20 cellular contexts compared by ENCODE assay signal in the genomic region with DNA sequence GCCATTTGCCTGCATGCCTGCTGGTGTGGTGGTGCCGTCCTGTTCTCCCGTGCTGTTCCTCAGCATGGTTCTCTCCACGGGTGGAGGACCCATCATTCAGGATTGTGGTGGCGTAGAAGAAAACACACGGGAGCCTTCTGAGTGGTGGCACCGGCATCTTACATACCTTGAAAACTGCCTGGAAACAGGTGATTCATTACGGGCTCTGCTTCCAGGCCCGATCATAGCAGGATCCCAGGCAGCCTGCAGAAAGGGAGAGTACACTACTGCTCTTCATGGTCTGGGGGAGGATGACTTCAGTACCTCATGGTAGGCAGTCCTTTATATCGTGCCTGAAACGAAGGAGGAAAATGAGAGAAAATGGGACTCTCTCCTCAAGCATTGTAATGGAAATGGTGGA.
A peak's percentile ranks its signal among the peaks of the same experiment; 100 is the strongest.
DNase-seq lines count a peak whose midpoint lies in the region; ATAC-seq, FAIRE-seq and TF ChIP-seq lines count a peak whose summit lies in the region.
"Had no signal": no experiment of that assay in that cellular context is flagged by ENCODE, and none has a peak within 500 bp of the region (broad histone marks: within the 10 kb centered on the region; RNA-seq: fewer than 3 reads in every experiment).

No MANE protein-coding gene starts in this region.

- H4K8ac ChIP-seq in H1 (ENCODE audit: extremely low read depth, insufficient read depth, low read length), result no peak overlapping the region

- TF ChIP-seq RAD21 in A549 (conservative IDR thresholded peaks at IDR 0.05 in 1 of 2, IDR thresholded peaks at IDR 0.05 in 1 of 2), result no peak
- no peak for TF ChIP-seq RAD21 in H1 (IDR thresholded peaks at IDR 0.05 in 1 of 2, conservative IDR thresholded peaks at IDR 0.05 in 1 of 2; ENCODE audit: low read depth in 2 of 2, low read length in 2 of 2)

- no peak overlapping the region for H4K91ac ChIP-seq in H1 (replicated peaks; ENCODE audit: insufficient read length, low read length)

- H3K4me3 Mint-ChIP-seq in GM23338, result no peak overlapping the region
- H3K4me3 Mint-ChIP-seq: CD4-positive, alpha-beta T cell; H9 had no signal

- 0 out of 2 replicates have a peak, but pooled peaks cover 5% of the 10 kb centered on the region for H3K9me2 ChIP-seq in GM23338 (ENCODE audit: insufficient read depth)

- no peak overlapping the region for H3K4ac ChIP-seq in H1 (replicated peaks; ENCODE audit: insufficient read length, low read depth, low read length)

- H3K4me3 ChIP-seq in A549 (no peak overlapping the region), GM23338 (no peak overlapping the region), H1 (ENCODE audit: extremely low read depth in 1 of 4, insufficient read depth in 2 of 4, low read depth in 3 of 4, low read length in 4 of 4) (no peak overlapping the region), osteoblast (ENCODE audit: insufficient read depth, low read length) (no peak overlapping the region), aorta (ENCODE audit: low read length in 2 of 2) (no peak overlapping the region)
- H3K4me3 ChIP-seq: GM23248 had no signal

- H3K9ac ChIP-seq in H1 (replicated peaks in 1 of 4; ENCODE audit: extremely low read depth in 1 of 4, low read depth in 3 of 4, low read length in 3 of 4), result no peak overlapping the region
- H3K9ac ChIP-seq: GM23248 had no signal

- no peak overlapping the region for H3K56ac ChIP-seq in H1 (replicated peaks; ENCODE audit: insufficient read length, low read depth, low read length)

- TF ChIP-seq CTCF in A549 (IDR thresholded peaks at IDR 0.05), result no peak
- TF ChIP-seq CTCF in GM23338 (conservative IDR thresholded peaks at IDR 0.05; ENCODE audit: low read depth in 2 of 2), result no peak
- TF ChIP-seq CTCF in H1 (IDR thresholded peaks at IDR 0.05; ENCODE audit: control extremely low read depth in 1 of 3, insufficient read depth in 1 of 3, low read depth in 1 of 3, low read length in 3 of 3), result no peak
- TF ChIP-seq CTCF in osteoblast (IDR thresholded peaks at IDR 0.05; ENCODE audit: extremely low read depth, low read depth, low read length), result no peak

- H2AFZ ChIP-seq in GM23338 (0 out of 2 replicates have a peak overlapping the region, but pooled peaks have one; percentile 14), H1 (ENCODE audit: low read length) (no peak overlapping the region), osteoblast (ENCODE audit: low read length) (no peak overlapping the region)
- H2AFZ ChIP-seq: GM23248 had no signal

- CTCF ChIA-PET in A549 (lab: Yijun Ruan, JAX), result interaction anchor here (0.6 to 2.0 kb wide), 3 partner anchors 119 to 1351 kb away, joined by 3 to 6 read pairs (median 5); no protein-coding TSS in a partner anchor
- CTCF ChIA-PET in H1 (lab: Charles Lee; ENCODE audit: partially characterized antibody), result interaction anchor here (1.3 kb wide), 1 partner anchor 18 kb away, joined by 5 read pairs; no protein-coding TSS in a partner anchor

- H3K4me1 ChIP-seq in A549 (no peaks in the 10 kb centered on the region), GM23338 (ENCODE audit: insufficient read depth) (no peaks in the 10 kb centered on the region), H1 (replicated peaks in 1 of 4; ENCODE audit: control insufficient read depth in 3 of 4, insufficient read depth in 4 of 4, low read length in 3 of 4) (peaks cover 0 to 9% (median 2%) of the 10 kb centered on the region in 4 experiments; a peak in 2 of 7 replicates), osteoblast (ENCODE audit: insufficient read depth, low read length) (no peaks in the 10 kb centered on the region), aorta (ENCODE audit: control insufficient read depth in 1 of 2, insufficient read depth in 2 of 2, low read length in 2 of 2) (no peaks in the 10 kb centered on the region)

- H3K27ac ChIP-seq in A549, result no peak overlapping the region
- no peak overlapping the region for H3K27ac ChIP-seq in GM23338 (ENCODE audit: low read depth)
- no peak overlapping the region for H3K27ac ChIP-seq in H1 (ENCODE audit: low read depth, low read length)
- no peak overlapping the region for H3K27ac ChIP-seq in osteoblast (ENCODE audit: low read depth, low read length)
- H3K27ac ChIP-seq in aorta (ENCODE audit: low read depth in 1 of 2, low read length in 2 of 2), result no peak overlapping the region
- H3K27ac ChIP-seq: C4-2B, GM23248 had no signal

- H2BK12ac ChIP-seq in H1 (ENCODE audit: low read depth, low read length), result no peak overlapping the region

- ATAC-seq in A549 (no peak; a peak in 1 of 6 replicates), GM23338 (no peak), SK-N-SH treated with all-trans-retinoic acid at 6 μM for 48 hours (peak; percentile 13; the same call in 1 of the 3 replicates), aorta (ENCODE audit: low FRiP score) (no peak)

- no peak overlapping the region for H3K18ac ChIP-seq in H1 (ENCODE audit: extremely low read depth, low read length)

- TF ChIP-seq EP300 in A549 (IDR thresholded peaks at IDR 0.05) (no peak), H1 (IDR thresholded peaks at IDR 0.05; ENCODE audit: borderline replicate concordance in 1 of 2, low read depth in 2 of 2, low read length in 2 of 2) (no peak)

- H3K36me3 ChIP-seq in GM23338 (ENCODE audit: insufficient read depth) (no peaks in the 10 kb centered on the region), H1 (ENCODE audit: control insufficient read depth in 2 of 4, insufficient read depth in 4 of 4, low read length in 3 of 4) (no peaks in the 10 kb centered on the region), osteoblast (ENCODE audit: insufficient read depth, low read length) (no peaks in the 10 kb centered on the region), aorta (ENCODE audit: control insufficient read depth in 1 of 2, insufficient read depth in 2 of 2, low read length in 1 of 2) (no peaks in the 10 kb centered on the region)

- POLR2A ChIA-PET in A549 (lab: Yijun Ruan, JAX) (no interaction called here), H1 (lab: Charles Lee; ENCODE audit: partially characterized antibody) (no interaction called here)

- no peak overlapping the region for H4K5ac ChIP-seq in H1 (ENCODE audit: insufficient read length, low read depth, low read length)

- no peaks in the 10 kb centered on the region for H3K79me2 ChIP-seq in GM23338 (replicated peaks; ENCODE audit: insufficient read depth)
- no peaks in the 10 kb centered on the region for H3K79me2 ChIP-seq in H1 (ENCODE audit: control insufficient read depth in 1 of 2, insufficient read depth in 2 of 2, low read length in 2 of 2)
- H3K79me2 ChIP-seq in osteoblast (ENCODE audit: insufficient read depth, low read length), result no peaks in the 10 kb centered on the region

- H3K36me3 Mint-ChIP-seq in GM23338 (ENCODE audit: low read depth), result no peaks in the 10 kb centered on the region

- H3F3A ChIP-seq in GM23338 (replicated peaks; ENCODE audit: low read depth), result no peaks in the 10 kb centered on the region

- FAIRE-seq in A549 (lab: Jason Lieb, UNC) (no peak), H1 (lab: Jason Lieb, UNC) (no peak)
- FAIRE-seq: G401.6, GM12891, GM19239, HTR-8/SVneo had no signal

- intact Hi-C loops in aorta (cut with DNase I), result no loop called here

- no peak overlapping the region for H3K27ac Mint-ChIP-seq in GM23338
- H3K27ac Mint-ChIP-seq: CD4-positive, alpha-beta T cell; H9 had no signal

- WGBS in A549 (ENCODE audit: missing lambda C conversion rate), result 7% methylated on average over 10 of the region's 10 CpGs
- WGBS in H1 (ENCODE audit: extremely low coverage in 1 of 2, insufficient coverage in 1 of 2, insufficient read length in 1 of 2, insufficient replicate concordance in 2 of 2, low coverage in 1 of 2, low lambda C conversion rate in 2 of 2, missing lambda C conversion rate in 1 of 2), 2 experiments, result 80% methylated on average over 10 of the region's 10 CpGs; no CpG with 5 or more reads in 1 of the 2 experiments
- 78 to 82% methylated on average over 10 of the region's 10 CpGs for WGBS in aorta, 2 donors

- H3K4me2 ChIP-seq in A549, result no peak overlapping the region
- no peak overlapping the region for H3K4me2 ChIP-seq in GM23338
- H3K4me2 ChIP-seq in H1 (ENCODE audit: insufficient read depth in 1 of 2, low read depth in 2 of 2, low read length in 2 of 2), result no peak overlapping the region
- no peak overlapping the region for H3K4me2 ChIP-seq in osteoblast (ENCODE audit: insufficient read depth, low read length)

- H3K27me3 ChIP-seq in GM23338 (ENCODE audit: insufficient read depth) (no peaks in the 10 kb centered on the region), H1 (replicated peaks in 1 of 4; ENCODE audit: control insufficient read depth in 3 of 4, extremely low read depth in 1 of 4, insufficient read depth in 3 of 4, low read length in 3 of 4) (no peaks in the 10 kb centered on the region; a peak in 1 of 7 replicates), osteoblast (ENCODE audit: insufficient read depth, low read length) (no peaks in the 10 kb centered on the region), aorta (ENCODE audit: control insufficient read depth in 1 of 2, insufficient read depth in 2 of 2, low read length in 1 of 2) (no peaks in the 10 kb centered on the region)

- no peaks in the 10 kb centered on the region for H3K79me1 ChIP-seq in H1 (ENCODE audit: low read depth, low read length)

- H3K23ac ChIP-seq in H1 (ENCODE audit: insufficient read length), result no peak overlapping the region

- H4K20me1 ChIP-seq in GM23338 (replicated peaks; ENCODE audit: insufficient read depth) (no peaks in the 10 kb centered on the region), H1 (replicated peaks in 1 of 2; ENCODE audit: control insufficient read depth in 1 of 2, insufficient read depth in 2 of 2, low read length in 2 of 2) (no peaks in the 10 kb centered on the region), osteoblast (ENCODE audit: insufficient read depth, low read length) (no peaks in the 10 kb centered on the region)

- no peak overlapping the region for H2BK20ac ChIP-seq in H1 (ENCODE audit: low read length)

- peaks cover 2% of the 10 kb centered on the region for H3K27me3 Mint-ChIP-seq in GM23338 (ENCODE audit: insufficient read depth, low read depth, poor library complexity)

- H3K14ac ChIP-seq in H1 (ENCODE audit: insufficient read length), result no peak overlapping the region

- TF ChIP-seq POLR2A in A549 (IDR thresholded peaks at IDR 0.05; ENCODE audit: low read length) (no peak), H1 (IDR thresholded peaks at IDR 0.05; ENCODE audit: control extremely low read depth in 1 of 2, low read depth in 2 of 2, low read length in 2 of 2) (no peak)

- no peak overlapping the region for H2BK5ac ChIP-seq in H1 (ENCODE audit: low read depth, low read length)

- no peak overlapping the region for H2BK120ac ChIP-seq in H1 (replicated peaks; ENCODE audit: low read depth, low read length)

- DNase-seq in A549 (ENCODE audit: low read depth in 1 of 2, low spot score in 1 of 2) (no peak), GM23338 (ENCODE audit: low spot score) (no peak), H1 (ENCODE audit: low read depth in 1 of 2, low spot score in 2 of 2) (no peak), osteoblast (ENCODE audit: insufficient read length, low spot score, missing footprints) (no peak), NCI-H82 treated with DMSO at 0.1 percent for 48 hours (lab: John Stamatoyannopoulos, UW; ENCODE audit: unreplicated experiment) (no peak), aorta (no peak)
- DNase-seq: ACHN; CD4-positive, alpha-beta T cell; DMS153; DND-41; EL; GM23248; H9; KG1 had no signal

- no peaks in the 10 kb centered on the region; the same call in 2 of the 3 replicates for H3K9me3 Mint-ChIP-seq in GM23338
- H3K9me3 Mint-ChIP-seq: CD4-positive, alpha-beta T cell; H9 had no signal

- H2AK5ac ChIP-seq in H1 (ENCODE audit: low read depth, low read length), result no peak overlapping the region

- H2BK15ac ChIP-seq in H1 (ENCODE audit: low read length), result no peak overlapping the region

- no peaks in the 10 kb centered on the region; the same call in 1 of the 2 replicates for H3K23me2 ChIP-seq in H1 (ENCODE audit: low read depth, low read length)

- H3K9me3 ChIP-seq in A549 (no peaks in the 10 kb centered on the region), H1 (ENCODE audit: insufficient read depth in 2 of 2, low read depth in 1 of 2, low read length in 1 of 2) (no peaks in the 10 kb centered on the region), osteoblast (ENCODE audit: low read depth, low read length) (no peaks in the 10 kb centered on the region), aorta (ENCODE audit: control insufficient read depth, low read length) (no peaks in the 10 kb centered on the region)

- peaks cover 6% of the 10 kb centered on the region; the same call in 2 of the 3 replicates for H3K4me1 Mint-ChIP-seq in GM23338

Comparison
In these comparisons a context has a peak if more than half of its experiments do, and no peak if none do; other contexts are left out.
1. Of the 18 proteins assayed by ChIP-seq in both H1 and A549: peak only in H1: none; only in A549: none; in both: RFX5; in neither: 17.